Comparison of ENCODE assay signal across 8 cellular contexts in the genomic region with DNA sequence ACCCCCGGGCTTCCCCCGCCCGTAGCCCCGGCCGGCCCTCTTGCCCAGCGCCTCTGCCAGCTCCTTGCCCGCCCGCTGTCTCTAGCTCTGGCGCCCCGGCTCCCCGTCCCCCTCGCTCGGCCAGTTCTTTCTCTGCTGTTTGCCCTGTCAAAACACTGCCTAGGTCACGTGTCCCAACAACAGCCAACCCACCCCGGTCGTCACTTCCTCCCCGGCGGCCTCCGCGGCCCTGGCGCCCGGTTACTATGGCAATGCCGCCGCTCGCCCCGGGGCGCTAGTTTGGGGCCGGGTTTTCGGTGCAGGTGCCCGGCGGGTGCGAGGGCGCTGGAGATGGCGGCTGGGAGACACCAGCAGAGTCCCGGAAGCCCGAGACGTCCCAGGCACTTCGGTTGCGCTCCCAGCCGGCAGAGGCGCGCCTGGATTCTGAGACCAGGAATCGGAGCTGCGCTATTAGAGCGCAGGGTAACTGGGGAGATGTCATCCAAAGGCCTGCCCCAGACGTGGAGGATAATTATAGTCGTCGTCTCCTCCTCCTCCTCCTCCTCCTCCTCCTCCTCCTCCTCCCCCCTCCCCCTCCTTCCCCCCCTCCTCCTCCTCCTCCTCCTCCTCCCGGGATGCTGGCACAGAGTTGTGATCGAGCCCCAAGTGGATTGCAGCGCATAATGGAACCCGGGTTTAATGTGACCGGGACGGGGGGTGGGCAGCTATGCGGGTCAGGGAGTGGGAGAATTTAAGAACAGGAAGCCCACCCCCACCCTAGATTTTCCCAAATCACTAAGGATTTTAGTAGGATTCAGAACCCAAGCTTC. TPM values are rescaled to one million over a fixed set of nuclear protein-coding genes. Genes with fewer than 3 reads are reported as not detected.
DNase-seq lines count a peak whose midpoint lies in the region; TF ChIP-seq lines count a peak whose summit lies in the region.

A gene with protein sequence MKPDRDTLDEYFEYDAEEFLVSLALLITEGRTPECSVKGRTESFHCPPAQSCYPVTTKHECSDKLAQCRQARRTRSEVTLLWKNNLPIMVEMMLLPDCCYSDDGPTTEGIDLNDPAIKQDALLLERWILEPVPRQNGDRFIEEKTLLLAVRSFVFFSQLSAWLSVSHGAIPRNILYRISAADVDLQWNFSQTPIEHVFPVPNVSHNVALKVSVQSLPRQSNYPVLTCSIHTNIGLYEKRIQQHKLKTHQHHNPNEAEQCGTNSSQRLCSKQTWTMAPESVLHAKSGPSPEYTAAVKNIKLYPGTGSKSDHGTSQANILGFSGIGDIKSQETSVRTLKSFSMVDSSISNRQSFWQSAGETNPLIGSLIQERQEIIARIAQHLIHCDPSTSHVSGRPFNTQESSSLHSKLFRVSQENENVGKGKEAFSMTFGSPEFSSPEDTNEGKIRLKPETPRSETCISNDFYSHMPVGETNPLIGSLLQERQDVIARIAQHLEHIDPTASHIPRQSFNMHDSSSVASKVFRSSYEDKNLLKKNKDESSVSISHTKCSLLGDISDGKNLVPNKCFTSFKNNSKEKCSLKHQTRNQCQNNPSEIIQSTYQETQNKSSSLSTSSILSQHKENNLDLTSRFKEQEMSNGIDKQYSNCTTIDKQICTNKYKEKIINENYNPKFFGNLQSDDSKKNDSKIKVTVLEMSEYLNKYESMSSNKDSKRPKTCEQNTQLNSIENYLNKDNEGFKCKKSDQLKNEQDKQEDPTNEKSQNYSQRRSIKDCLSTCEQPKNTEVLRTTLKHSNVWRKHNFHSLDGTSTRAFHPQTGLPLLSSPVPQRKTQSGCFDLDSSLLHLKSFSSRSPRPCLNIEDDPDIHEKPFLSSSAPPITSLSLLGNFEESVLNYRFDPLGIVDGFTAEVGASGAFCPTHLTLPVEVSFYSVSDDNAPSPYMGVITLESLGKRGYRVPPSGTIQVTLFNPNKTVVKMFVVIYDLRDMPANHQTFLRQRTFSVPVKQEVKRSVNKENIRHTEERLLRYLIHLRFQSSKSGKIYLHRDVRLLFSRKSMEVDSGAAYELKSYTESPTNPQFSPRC (minus strand): TSS at position 157 of the 809 bp plus-strand sequence. CDS start 1,367 bp downstream, outside the sequence.

- peak within 1 kb of the TSS; percentile 88 for H3K4me2 ChIP-seq in neural cell (ENCODE audit: low read length)

- H3K9me2 ChIP-seq in neural cell (ENCODE audit: insufficient read depth, low read length): no peaks in the 10 kb centered on the region

- H3K79me2 ChIP-seq in neural cell (replicated peaks; ENCODE audit: insufficient read depth, low read length): peaks cover 17% of the 10 kb centered on the region

- peak within 1 kb of the TSS; percentile 67 for H2AFZ ChIP-seq in neural cell (ENCODE audit: low read depth, low read length)

- 0 to 2% (median 1%) methylated on average over 40 to 54 of the region's 55 CpGs for WGBS in stomach, 5 donors

- TF ChIP-seq POLR2A in stomach (IDR thresholded peaks at IDR 0.05): peak in 2 of 4 donors; percentile 48 to 57

- H3K4me3 ChIP-seq in H7 (ENCODE audit: insufficient read depth, low read depth, low read length) (peak within 1 kb of the TSS; percentile 82), MG63 (peak within 1 kb of the TSS; percentile 92), fibroblast of villous mesenchyme (ENCODE audit: low read depth, low read length) (peak within 1 kb of the TSS; percentile 73), neural cell (ENCODE audit: low read length) (peak within 1 kb of the TSS; percentile 90), stomach (peak within 1 kb of the TSS; percentile 72 to 96 (median 88))

- TF ChIP-seq CTCF in fibroblast of villous mesenchyme (IDR thresholded peaks at IDR 0.05; ENCODE audit: insufficient read depth, low read depth, low read length) (peak; percentile 2), neural cell (IDR thresholded peaks at IDR 0.05; ENCODE audit: poor library complexity, severe bottlenecking) (peak; percentile 58), stomach (IDR thresholded peaks at IDR 0.05) (peak in 2 of 7 experiments; percentile 4 to 5)

- TF ChIP-seq EP300 in neural cell (conservative IDR thresholded peaks at IDR 0.05; ENCODE audit: poor library complexity, severe bottlenecking): peak; percentile 58
- TF ChIP-seq EP300 in stomach (IDR thresholded peaks at IDR 0.05): no peak

- intact Hi-C loops in stomach (cut with DNase I; ENCODE audit: low total_unique reads): no loop called here

- H3K9ac ChIP-seq in neural cell (ENCODE audit: low read length): peak within 1 kb of the TSS; percentile 95

- H3K9me3 ChIP-seq in MG63 (0 out of 2 replicates have a peak, but pooled peaks cover 2% of the 10 kb centered on the region), neural cell (ENCODE audit: low read length) (no peaks in the 10 kb centered on the region), stomach (no peaks in the 10 kb centered on the region)

- DNase-seq in ELR (ENCODE audit: low read depth) (peak; percentile 87), H7 (peak; percentile 94), MG63 (peak; percentile 91), SHP77 treated with DMSO at 0.1 percent for 48 hours (lab: John Stamatoyannopoulos, UW) (peak; percentile 80), activated gamma-delta T cell treated with Interleukin-2 at 50 U/mL for 16 hours (peak; percentile 91), fibroblast of villous mesenchyme (ENCODE audit: low read depth) (peak; percentile 89), stomach (peak; percentile 92)

- H3K36me3 ChIP-seq in H7 (replicated peaks; ENCODE audit: control insufficient read depth, insufficient read depth, low read length) (no peaks in the 10 kb centered on the region), MG63 (peaks cover 8% of the 10 kb centered on the region; the same call in 1 of the 2 replicates), neural cell (ENCODE audit: insufficient read depth, low read length) (no peaks in the 10 kb centered on the region), stomach (peaks cover 0 to 23% (median 14%) of the 10 kb centered on the region in 4 donors)

- no peaks in the 10 kb centered on the region for H3F3A ChIP-seq in neural cell (ENCODE audit: insufficient read depth, low read length, poor library complexity, severe bottlenecking)

- TF ChIP-seq RAD21 in neural cell (conservative IDR thresholded peaks at IDR 0.05): peak; percentile 28

- H4K20me1 ChIP-seq in neural cell (ENCODE audit: insufficient read depth): no peaks in the 10 kb centered on the region

- H3K27ac ChIP-seq in neural cell (ENCODE audit: low read length): peak within 1 kb of the TSS; percentile 91
- peak within 1 kb of the TSS; percentile 97 to 100 (median 98) for H3K27ac ChIP-seq in stomach

- H3K4me1 ChIP-seq in stomach: peaks cover 23 to 47% (median 42%) of the 10 kb centered on the region in 4 donors

- H3K27me3 ChIP-seq in H7 (ENCODE audit: control insufficient read depth, insufficient read depth, low read length) (no peaks in the 10 kb centered on the region; the same call in 1 of the 2 replicates), MG63 (peaks cover 4% of the 10 kb centered on the region; the same call in 1 of the 2 replicates), neural cell (ENCODE audit: insufficient read depth, low read depth, low read length) (no peaks in the 10 kb centered on the region), stomach (no peaks in the 10 kb centered on the region)

TF ChIP-seq in neural cell, 6 proteins besides CTCF, POLR2A, EP300 and RAD21:
- TF ChIP-seq SMC3 (conservative IDR thresholded peaks at IDR 0.05; ENCODE audit: poor library complexity) (no peak), MXI1 (conservative IDR thresholded peaks at IDR 0.05; ENCODE audit: poor library complexity, severe bottlenecking) (peak; percentile 84), REST (IDR thresholded peaks at IDR 0.05; ENCODE audit: borderline replicate concordance) (peak; percentile 71), POLR2AphosphoS5 (IDR thresholded peaks at IDR 0.05) (peak; percentile 92), TAF1 (IDR thresholded peaks at IDR 0.05; ENCODE audit: low read depth) (peak; percentile 65), EZH2 (IDR thresholded peaks at IDR 0.05; ENCODE audit: borderline replicate concordance, insufficient read depth, low read length, poor library complexity, severe bottlenecking) (no peak)

RNA-seq across cellular contexts. Expression of the gene that starts here (rescaled TPM):
- total RNA-seq in H7 (2014; rRNA removed; shearing (Covaris generic)): 3.7 and 6.2 TPM in 2 replicates
- total RNA-seq in MG63 (2014; rRNA removed; shearing (Covaris generic); ENCODE audit: low replicate concordance): 3.0 and 5.6 TPM in 2 replicates
- 19.0 and 29.8 TPM in 2 replicates for total RNA-seq in fibroblast of villous mesenchyme
- polyA plus RNA-seq in neural cell: 64.0 and 74.2 TPM in 2 replicates
- 89.6 and 112 TPM in 2 replicates for polyA minus RNA-seq in neural cell
- 100 to 1,000 TPM in 2 of 5 donors, 10 to 100 TPM in 3; 46.1 to 206 (median 93.5) TPM for total RNA-seq in stomach
- 10 to 100 TPM; 19.4 to 31.4 (median 23.7) TPM for polyA plus RNA-seq in stomach

Comparison
In these comparisons a context has a peak if more than half of its experiments do, and no peak if none do; other contexts are left out.
1. Peak in every context shown above with its lines: DNase-seq, H3K4me3 ChIP-seq and H3K27ac ChIP-seq.